Comparison of ENCODE assay signal across 21 cellular contexts in the genomic region with DNA sequence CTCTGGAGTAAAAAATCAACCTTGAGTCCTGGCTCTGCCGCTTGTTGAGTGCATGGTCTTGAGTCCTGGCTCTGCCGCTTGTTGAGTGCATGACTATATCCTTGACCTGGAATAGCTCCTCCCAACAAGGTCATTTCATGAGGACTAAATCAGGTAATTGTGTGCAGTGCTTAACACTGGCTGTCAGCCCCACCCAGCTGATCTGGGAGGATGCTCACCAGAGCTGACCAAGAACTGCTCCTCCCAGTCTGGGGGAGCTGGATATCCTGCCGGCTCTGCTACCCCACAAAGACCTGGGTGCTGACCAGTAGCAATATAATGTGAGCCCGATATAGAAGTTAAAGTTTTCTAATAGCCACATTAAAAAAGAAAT.
"Had no signal": no experiment of that assay in that cellular context is flagged by ENCODE, and none has a peak within 500 bp of the region (broad histone marks: within the 10 kb centered on the region; RNA-seq: fewer than 3 reads in every experiment).

No MANE protein-coding gene starts in this region.

- H3K4me3 Mint-ChIP-seq: activated CD8-positive, alpha-beta T cell treated with anti-CD3 and anti-CD28 coated beads for 36 hours; activated naive CD4-positive, alpha-beta T cell treated with anti-CD3 and anti-CD28 coated beads, Interleukin-2, amount 50 U/mL, for 24 hours; activated T-helper 1 cell treated with anti-CD3 and anti-CD28 coated beads, Interleukin-12 subunit alpha, Interleukin-12 subunit beta, Interleukin-2, Interleukin-4 antibody, amounts not matched to agents 30 ng/mL and 10 ng/mL and 1 ng/mL, durations not matched to agents 14 hours and 24 hours and 36 hours; T-helper 1 cell treated with Interleukin-12 subunit alpha and Interleukin-12 subunit beta and Interleukin-4 antibody, amounts not matched to agents 30 μg/mL and 1 μg/mL, for 36 hours had no signal

- H3K27me3 ChIP-seq: brain microvascular endothelial cell, cardiac muscle cell, SJSA1 had no signal

- H3K4me3 ChIP-seq: cardiac muscle cell, K562, SJSA1 had no signal

- H3K27me3 Mint-ChIP-seq: activated CD8-positive, alpha-beta T cell treated with anti-CD3 and anti-CD28 coated beads for 36 hours; activated naive CD4-positive, alpha-beta T cell treated with anti-CD3 and anti-CD28 coated beads, Interleukin-2, amount 50 U/mL, for 24 hours had no signal

- ATAC-seq: activated CD4-positive, CD25-positive, alpha-beta regulatory T cell treated with anti-CD3 and anti-CD28 coated beads, Interleukin-2, amount 50 U/mL, for 24 hours; activated CD8-positive, alpha-beta T cell treated with anti-CD3 and anti-CD28 coated beads for 36 hours had no signal

- H3K9me3 ChIP-seq: SJSA1 had no signal

- H3K4me1 ChIP-seq: SJSA1 had no signal

- DNase-seq: activated CD4-positive, alpha-beta T cell treated with anti-CD3 and anti-CD28 coated beads for 4 hours; activated CD8-positive, alpha-beta memory T cell treated with anti-CD3 and anti-CD28 coated beads, Interleukin-2, amount 50 U/mL, for 48 hours; activated effector memory CD4-positive, alpha-beta T cell treated with Interleukin-2 at 50 U/mL for 16 hours; activated naive CD4-positive, alpha-beta T cell; activated T-cell treated with anti-CD3 and anti-CD28 coated beads, Interleukin-2, amount 50 U/mL, for 1 hour; amniotic stem cell; brain microvascular endothelial cell; NCI-H1048; NCI-H146; NCI-H187 treated with DMSO at 0.1 percent for 48 hours; NCI-H2081 treated with DMSO at 0.1 percent for 48 hours; NCI-H226; SHP77 had no signal

- H3K27ac Mint-ChIP-seq: activated CD8-positive, alpha-beta T cell treated with anti-CD3 and anti-CD28 coated beads for 36 hours; activated naive CD4-positive, alpha-beta T cell treated with anti-CD3 and anti-CD28 coated beads, Interleukin-2, amount 50 U/mL, for 24 hours; activated T-helper 1 cell treated with anti-CD3 and anti-CD28 coated beads, Interleukin-12 subunit alpha, Interleukin-12 subunit beta, Interleukin-2, Interleukin-4 antibody, amounts not matched to agents 30 ng/mL and 10 ng/mL and 1 ng/mL, durations not matched to agents 14 hours and 24 hours and 36 hours; T-helper 1 cell treated with Interleukin-12 subunit alpha and Interleukin-12 subunit beta and Interleukin-4 antibody, amounts not matched to agents 30 μg/mL and 1 μg/mL, for 36 hours had no signal

- H3K9me3 Mint-ChIP-seq: activated CD8-positive, alpha-beta T cell treated with anti-CD3 and anti-CD28 coated beads for 36 hours; activated naive CD4-positive, alpha-beta T cell treated with anti-CD3 and anti-CD28 coated beads, Interleukin-2, amount 50 U/mL, for 24 hours had no signal

- H3K27ac ChIP-seq: brain microvascular endothelial cell, cardiac muscle cell, SJSA1 had no signal

- FAIRE-seq: K562 had no signal
